8 cellular contexts compared by ENCODE assay signal in the genomic region with DNA sequence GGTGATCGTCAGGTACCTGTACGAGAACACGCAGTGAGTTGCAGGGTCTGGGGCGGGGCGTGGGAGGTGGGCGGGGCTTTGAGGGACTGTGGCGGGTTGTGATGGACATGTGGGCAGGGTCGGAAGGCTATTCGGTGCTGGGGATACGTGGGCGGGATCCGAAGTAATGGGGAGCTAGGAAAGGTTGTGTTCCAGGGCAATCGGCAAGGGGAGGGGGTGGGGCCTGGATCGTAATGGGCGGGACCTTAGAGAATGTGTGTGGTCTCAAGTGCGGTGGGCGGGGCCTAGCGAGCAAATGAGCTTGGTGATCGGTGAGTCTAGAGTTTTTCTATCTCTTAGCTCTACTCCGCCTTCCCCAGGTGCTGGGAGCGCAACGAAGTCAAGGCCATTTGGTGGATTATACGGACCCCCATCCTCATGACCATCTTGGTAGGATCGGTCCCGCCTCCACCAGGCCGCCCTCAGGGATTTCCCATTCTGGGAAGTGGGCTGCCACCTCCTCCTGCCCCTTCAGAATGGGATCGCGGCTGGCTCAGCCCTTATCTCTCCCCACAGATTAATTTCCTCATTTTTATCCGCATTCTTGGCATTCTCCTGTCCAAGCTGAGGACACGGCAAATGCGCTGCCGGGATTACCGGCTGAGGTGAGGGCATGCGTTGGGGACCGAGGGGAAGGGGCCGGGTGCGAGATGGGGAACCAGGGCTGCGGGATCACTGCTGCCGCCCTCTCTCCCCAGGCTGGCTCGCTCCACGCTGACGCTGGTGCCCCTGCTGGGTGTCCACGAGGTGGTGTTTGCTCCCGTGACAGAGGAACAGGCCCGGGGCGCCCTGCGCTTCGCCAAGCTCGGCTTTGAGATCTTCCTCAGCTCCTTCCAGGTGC. TPM values are rescaled to one million over a fixed set of nuclear protein-coding genes. Genes with fewer than 3 reads are reported as not detected.
A peak's percentile ranks its signal among the peaks of the same experiment; 100 is the strongest.
DNase-seq lines count a peak whose midpoint lies in the region; ATAC-seq and TF ChIP-seq lines count a peak whose summit lies in the region.

No MANE protein-coding gene starts in this region.

- H3K4me3 ChIP-seq in GM06990 (replicated peaks; ENCODE audit: low read depth, low read length) (peak overlapping the region; percentile 55), brain microvascular endothelial cell (ENCODE audit: low read depth, low read length) (peak overlapping the region; percentile 37), iPS-18c (ENCODE audit: insufficient read depth, low read depth, low read length) (peak overlapping the region; percentile 67), spleen (peak overlapping the region; percentile 8 to 70 (median 36))

- H3K9me3 ChIP-seq in iPS-18c (ENCODE audit: control insufficient read depth, insufficient read depth, low read length), result no peaks in the 10 kb centered on the region
- no peaks in the 10 kb centered on the region for H3K9me3 ChIP-seq in spleen

- H3K27ac ChIP-seq in VCaP, result peak overlapping the region; percentile 39; the same call in 1 of the 2 replicates
- no peak overlapping the region for H3K27ac ChIP-seq in brain microvascular endothelial cell
- peak overlapping the region in 2 of 8 donors; percentile 21 to 48 for H3K27ac ChIP-seq in spleen

- no peak for ATAC-seq in HG03135 (IDR thresholded peaks at IDR 0.05; ENCODE audit: unreplicated experiment)

- DNase-seq in GM06990 (ENCODE audit: extremely low read depth, insufficient read length), result peak; percentile 88
- peak; percentile 68 to 69 for DNase-seq in Kasumi-1 (lab: John Stamatoyannopoulos, UW)
- DNase-seq in brain microvascular endothelial cell, result peak; percentile 90
- DNase-seq in spleen, result peak; percentile 87
- no peak for DNase-seq in NOMO-1 treated with DMSO at 0.1 percent for 48 hours (lab: John Stamatoyannopoulos, UW; ENCODE audit: unreplicated experiment)

- WGBS in spleen, 5 donors, result 3 to 6% (median 4%) methylated on average over 32 to 49 of the region's 49 CpGs

- intact Hi-C loops in spleen (cut with DNase I; ENCODE audit: low total_unique reads), result no loop called here

- H3K36me3 ChIP-seq in GM06990 (ENCODE audit: control insufficient read depth, insufficient read depth, low read length), result peaks cover 7% of the 10 kb centered on the region
- H3K36me3 ChIP-seq in brain microvascular endothelial cell (replicated peaks), result no peaks in the 10 kb centered on the region
- no peaks in the 10 kb centered on the region for H3K36me3 ChIP-seq in spleen

- TF ChIP-seq CTCF in GM06990 (IDR thresholded peaks at IDR 0.05; ENCODE audit: insufficient read depth, low read length, poor library complexity, severe bottlenecking) (peak; percentile 34), VCaP (conservative IDR thresholded peaks at IDR 0.05) (peak; percentile 78), brain microvascular endothelial cell (IDR thresholded peaks at IDR 0.05; ENCODE audit: low read depth, low read length, missing control alignments) (peak; percentile 57), spleen (IDR thresholded peaks at IDR 0.05 in 8 of 11, conservative IDR thresholded peaks at IDR 0.05 in 3 of 11) (peak in 2 of 11 experiments; percentile 6 to 30)

- in situ Hi-C loops in brain microvascular endothelial cell (cut with HindIII; ENCODE audit: low pct_ligation_motif_present, low sequenced_read_pairs), result no loop called here

- H3K27me3 ChIP-seq in GM06990 (replicated peaks; ENCODE audit: control insufficient read depth, insufficient read depth, low read length), result no peaks in the 10 kb centered on the region
- no peaks in the 10 kb centered on the region for H3K27me3 ChIP-seq in brain microvascular endothelial cell (replicated peaks)
- peaks cover 0 to 76% (median 30%) of the 10 kb centered on the region in 7 donors for H3K27me3 ChIP-seq in spleen (replicated peaks in 1 of 7)

- H3K4me1 ChIP-seq in spleen, result peaks cover 13 to 44% (median 32%) of the 10 kb centered on the region in 6 donors

- no peak for TF ChIP-seq POLR2A in spleen (IDR thresholded peaks at IDR 0.05)

RNA-seq across cellular contexts. Expression of a gene that starts 9.6 kb away (rescaled TPM):
- 1 to 10 TPM; 1.7 to 7.5 (median 3.7) TPM for total RNA-seq in spleen
- polyA plus RNA-seq in spleen, result 1 to 10 TPM in 1 of 3 donors, under 1 TPM in 2; 0.49 to 1.7 (median 0.83) TPM

RNA-seq across cellular contexts. Expression of a gene that starts 14.2 kb away (rescaled TPM):
- 100 to 1,000 TPM; 117 to 280 (median 200) TPM for total RNA-seq in spleen
- 100 to 1,000 TPM; 368 to 587 (median 432) TPM for polyA plus RNA-seq in spleen

RNA-seq across cellular contexts. Expression of a gene that starts 14.9 kb away (rescaled TPM):
- 10 to 100 TPM in 2 of 7 donors, 1 to 10 TPM in 5; 5.0 to 10.7 (median 8.8) TPM for total RNA-seq in spleen
- 10 to 100 TPM in 2 of 3 donors, 1 to 10 TPM in 1; 9.5 to 10.7 (median 10.2) TPM for polyA plus RNA-seq in spleen

RNA-seq across cellular contexts. Expression of a gene that starts 38.4 kb away (rescaled TPM):
- total RNA-seq in spleen, result 10 to 100 TPM; 30.8 to 60.6 (median 50.6) TPM
- polyA plus RNA-seq in spleen, result 10 to 100 TPM; 27.1 to 39.9 (median 34.8) TPM

RNA-seq across cellular contexts. Expression of a gene that starts 53.1 kb away (rescaled TPM):
- 10 to 100 TPM; 12.8 to 28.1 (median 23.6) TPM for total RNA-seq in spleen
- polyA plus RNA-seq in spleen, result 10 to 100 TPM in 2 of 3 donors, 1 to 10 TPM in 1; 8.8 to 14.4 (median 10.4) TPM
